8 cellular contexts compared by ENCODE assay signal in genomic region chr20:62303327-62304226, GRCh38. TPM values are rescaled to one million over a fixed set of nuclear protein-coding genes. Genes with fewer than 3 reads are reported as not detected.
A peak's percentile ranks its signal among the peaks of the same experiment; 100 is the strongest.
DNase-seq lines count a peak whose midpoint lies in the region; ATAC-seq and TF ChIP-seq lines count a peak whose summit lies in the region.

No MANE protein-coding gene starts in this region.

- H3K4me3 Mint-ChIP-seq in memory B cell: peak overlapping the region; percentile 81

- POLR2A ChIA-PET in PC-9 (lab: Charles Lee; ENCODE audit: unreplicated experiment): interaction anchor here (0.6 to 1.1 kb wide), 3 partner anchors 54 to 62 kb away, joined by 3 to 7 read pairs (median 3); no protein-coding TSS in a partner anchor

- H3K27ac ChIP-seq in C4-2B (peak overlapping the region; percentile 95), PC-9 (peak overlapping the region; percentile 62), colonic mucosa (peak overlapping the region; percentile 89), urinary bladder (ENCODE audit: low read depth) (peak overlapping the region; percentile 51)

- WGBS in urinary bladder: 2% methylated on average over 67 of the region's 67 CpGs

- peaks cover 11% of the 10 kb centered on the region for H3K4me1 Mint-ChIP-seq in memory B cell

- H3K36me3 ChIP-seq in PC-9 (ENCODE audit: low read depth) (peaks cover 15% of the 10 kb centered on the region), colonic mucosa (peaks cover 25% of the 10 kb centered on the region), urinary bladder (ENCODE audit: insufficient read depth) (peaks cover 11% of the 10 kb centered on the region)

- H3K36me3 Mint-ChIP-seq in memory B cell: peaks cover 3% of the 10 kb centered on the region

- H3K27me3 ChIP-seq in PC-9 (ENCODE audit: insufficient read depth, low read depth) (no peaks in the 10 kb centered on the region), colonic mucosa (no peaks in the 10 kb centered on the region)

- H3K79me2 ChIP-seq in PC-9 (ENCODE audit: low read depth): peaks cover 53% of the 10 kb centered on the region

- CTCF ChIA-PET in PC-9 (lab: Charles Lee): interaction anchor here (0.5 kb wide), 1 partner anchor 83 kb away, joined by 3 read pairs; the partner anchor contains the start of gene RPS21

- no peaks in the 10 kb centered on the region for H3K9me2 ChIP-seq in PC-9 (ENCODE audit: insufficient read depth)

- peak; percentile 8 for ATAC-seq in GM21423 (IDR thresholded peaks at IDR 0.05; ENCODE audit: unreplicated experiment)
- ATAC-seq in memory B cell (ENCODE audit: low read depth): no peak
- ATAC-seq in GM21390 (IDR thresholded peaks at IDR 0.05; ENCODE audit: unreplicated experiment): no peak

- H3K9me3 ChIP-seq in PC-9 (ENCODE audit: insufficient read depth, low read depth) (no peaks in the 10 kb centered on the region), colonic mucosa (no peaks in the 10 kb centered on the region)

- H2AFZ ChIP-seq in PC-9: no peak overlapping the region

- H3K4me1 ChIP-seq in PC-9 (replicated peaks; ENCODE audit: insufficient read depth) (peaks cover 20% of the 10 kb centered on the region), colonic mucosa (peaks cover 18% of the 10 kb centered on the region), urinary bladder (ENCODE audit: insufficient read depth) (no peaks in the 10 kb centered on the region)

- peak overlapping the region; percentile 99 for H3K4me3 ChIP-seq in PC-9
- H3K4me3 ChIP-seq in colonic mucosa: peak overlapping the region; percentile 81
- peak overlapping the region; percentile 91 for H3K4me3 ChIP-seq in urinary bladder (ENCODE audit: low read depth, low read length)

- TF ChIP-seq CTCF in C4-2B (conservative IDR thresholded peaks at IDR 0.05) (no peak), PC-9 (conservative IDR thresholded peaks at IDR 0.05) (no peak), colonic mucosa (IDR thresholded peaks at IDR 0.05) (no peak)

- H4K20me1 ChIP-seq in PC-9 (ENCODE audit: insufficient read depth): peaks cover 53% of the 10 kb centered on the region

- peak; percentile 58 to 64 for DNase-seq in PC-9
- peak; percentile 40 for DNase-seq in colonic mucosa
- DNase-seq in memory B cell (ENCODE audit: low spot score in 2 of 2): no peak
- no peak for DNase-seq in SK-N-DZ (ENCODE audit: low spot score)

- BruUV-seq in PC-9 (replicated peaks; lab: Mats Ljungman, UMichigan): TSS peak; percentile 25

- intact Hi-C loops in PC-9 (cut with micrococcal nuclease; ENCODE audit: unreplicated experiment): loop anchor here (2.0 to 5.0 kb wide), 5 partner anchors 55 to 489 kb away; no protein-coding TSS in a partner anchor
- intact Hi-C loops in colonic mucosa (cut with DNase I): loop anchor here (5.0 to 10.0 kb wide), 2 partner anchors 79 to 191 kb away; no protein-coding TSS in a partner anchor

- no peaks in the 10 kb centered on the region for H3K27me3 Mint-ChIP-seq in memory B cell

- no peaks in the 10 kb centered on the region for H3K9me3 Mint-ChIP-seq in memory B cell

- H3K9ac ChIP-seq in colonic mucosa (ENCODE audit: low read depth in 2 of 2, low read length in 2 of 2): peak overlapping the region; percentile 77 to 92

- H3F3A ChIP-seq in PC-9 (ENCODE audit: insufficient read depth, low read depth): peaks cover 74% of the 10 kb centered on the region

- peak overlapping the region; percentile 99 for H3K4me2 ChIP-seq in PC-9

- peak overlapping the region; percentile 82 for H3K27ac Mint-ChIP-seq in memory B cell

RNA-seq across cellular contexts. Expression of gene ADRM1, which starts 0.8 kb away (rescaled TPM):
- total RNA-seq in PC-9 (2021): 172 and 173 TPM in 2 replicates
- total RNA-seq in colonic mucosa: 100 to 1,000 TPM in 1 of 2 donors, 10 to 100 TPM in 1; 70.5 to 109 TPM
- total RNA-seq in urinary bladder: 27.5 TPM
- polyA plus RNA-seq in urinary bladder: 115 TPM
- polyA plus RNA-seq in SK-N-DZ (2014; cell fraction: cytosol; rRNA removed): 295 and 299 TPM in 2 replicates
- polyA plus RNA-seq in SK-N-DZ (2014; cell fraction: nucleus; rRNA removed): 293 and 298 TPM in 2 replicates

Comparison
In these comparisons a context has a peak if more than half of its experiments do, and no peak if none do; other contexts are left out.
1. DNase-seq: peak in PC-9 (2 of 2) and colonic mucosa (single experiment); none in memory B cell (0 of 2) and SK-N-DZ (single experiment).
2. Peak in every context shown above with its lines, with median percentiles within 50 percentile points of each other: H3K27ac ChIP-seq and H3K4me3 ChIP-seq.